In genomic region chr11:842370-843002, GRCh38 we compare ENCODE assay signal across 1 cellular context.
TF ChIP-seq lines count a peak whose summit lies in the region.

Gene POLR2L (minus strand): TSS chr11:842529. CDS start chr11:842508, 21 bp downstream.
Gene TSPAN4 (plus strand): TSS chr11:842852. CDS start chr11:850305, 7,453 bp downstream.

TF ChIP-seq in HepG2, 621 proteins besides CTCF, POLR2A, EP300 and RAD21 (continued from another document and continues in another):
- TF ChIP-seq SOX5 (CRISPR knock-in tag; IDR thresholded peaks at IDR 0.05; ENCODE audit: borderline replicate concordance) (no peak), ZNF362 (CRISPR knock-in tag; IDR thresholded peaks at IDR 0.05; ENCODE audit: borderline replicate concordance) (no peak), GPN1 (CRISPR knock-in tag; IDR thresholded peaks at IDR 0.05; ENCODE audit: borderline replicate concordance) (no peak), ZNF343 (CRISPR knock-in tag; IDR thresholded peaks at IDR 0.05) (peak; percentile 56; the same call in 1 of the 2 replicates), SKIL (CRISPR knock-in tag; IDR thresholded peaks at IDR 0.05; ENCODE audit: borderline replicate concordance) (no peak), ZNF432 (CRISPR knock-in tag; IDR thresholded peaks at IDR 0.05; ENCODE audit: borderline replicate concordance) (no peak), ZNF800 (CRISPR knock-in tag; IDR thresholded peaks at IDR 0.05) (no peak), TCF7 (IDR thresholded peaks at IDR 0.05; ENCODE audit: low read depth) (no peak), ZNF878 (CRISPR knock-in tag; IDR thresholded peaks at IDR 0.05) (no peak), ZFP36L2 (CRISPR knock-in tag; IDR thresholded peaks at IDR 0.05) (no peak), TOE1 (CRISPR knock-in tag; IDR thresholded peaks at IDR 0.05) (no peak), ZNF614 (CRISPR knock-in tag; IDR thresholded peaks at IDR 0.05; ENCODE audit: borderline replicate concordance) (peak; percentile 21; the same call in 1 of the 2 replicates), ZC3H13 (CRISPR knock-in tag; IDR thresholded peaks at IDR 0.05) (peak; percentile 86), NFE2L2 (IDR thresholded peaks at IDR 0.05; ENCODE audit: low read length) (no peak), MTA1 (CRISPR knock-in tag; IDR thresholded peaks at IDR 0.05; ENCODE audit: borderline replicate concordance) (no peak), TRIM22 (IDR thresholded peaks at IDR 0.05) (no peak), MAF1 (CRISPR knock-in tag; IDR thresholded peaks at IDR 0.05; ENCODE audit: borderline replicate concordance) (no peak), ZKSCAN1 (IDR thresholded peaks at IDR 0.05; ENCODE audit: low read length) (no peak), ZXDC (CRISPR knock-in tag; IDR thresholded peaks at IDR 0.05) (peak; percentile 56; the same call in 1 of the 2 replicates), CERS6 (CRISPR knock-in tag; IDR thresholded peaks at IDR 0.05) (no peak), MBNL3 (CRISPR knock-in tag; conservative IDR thresholded peaks at IDR 0.05) (no peak), BCL6 (CRISPR knock-in tag; IDR thresholded peaks at IDR 0.05) (0 out of 2 replicates have a peak, but pooled peaks have one; percentile 8), NFE2L1 (CRISPR knock-in tag; IDR thresholded peaks at IDR 0.05; ENCODE audit: borderline replicate concordance) (no peak), MXD3 (CRISPR knock-in tag; IDR thresholded peaks at IDR 0.05) (0 out of 2 replicates have a peak, but pooled peaks have one; percentile 38), AKNA (CRISPR knock-in tag; IDR thresholded peaks at IDR 0.05; ENCODE audit: borderline replicate concordance) (no peak), ARNTL (CRISPR knock-in tag; IDR thresholded peaks at IDR 0.05) (peak; percentile 60), PRDM4 (CRISPR knock-in tag; IDR thresholded peaks at IDR 0.05; ENCODE audit: borderline replicate concordance) (no peak), ZNF460 (CRISPR knock-in tag; IDR thresholded peaks at IDR 0.05; ENCODE audit: borderline replicate concordance) (no peak), SATB2 (CRISPR knock-in tag; IDR thresholded peaks at IDR 0.05) (0 out of 2 replicates have a peak, but pooled peaks have one; percentile 42), SP4 (CRISPR knock-in tag; IDR thresholded peaks at IDR 0.05) (peak; percentile 89), SMAD3 (CRISPR knock-in tag; IDR thresholded peaks at IDR 0.05) (no peak), GATAD2A (CRISPR knock-in tag; IDR thresholded peaks at IDR 0.05) (no peak), ZNF292 (CRISPR knock-in tag; IDR thresholded peaks at IDR 0.05; ENCODE audit: borderline replicate concordance, low read depth) (no peak), BORCS8-MEF2B (CRISPR knock-in tag; IDR thresholded peaks at IDR 0.05) (peak; percentile 66), PHF8 (CRISPR knock-in tag; IDR thresholded peaks at IDR 0.05) (peak; percentile 82), ZNF225 (CRISPR knock-in tag; IDR thresholded peaks at IDR 0.05) (no peak), POGZ (CRISPR knock-in tag; IDR thresholded peaks at IDR 0.05) (no peak), KLF11 (CRISPR knock-in tag; IDR thresholded peaks at IDR 0.05) (no peak), THAP11 (CRISPR knock-in tag; IDR thresholded peaks at IDR 0.05) (peak; percentile 87), ZFP62 (CRISPR knock-in tag; IDR thresholded peaks at IDR 0.05) (no peak), DPF2 (CRISPR knock-in tag; IDR thresholded peaks at IDR 0.05; ENCODE audit: borderline replicate concordance, low read depth) (no peak), ZNF790 (CRISPR knock-in tag; IDR thresholded peaks at IDR 0.05; ENCODE audit: borderline replicate concordance) (peak; percentile 67; the same call in 1 of the 2 replicates)
